8 cellular contexts compared by ENCODE assay signal in the genomic region with DNA sequence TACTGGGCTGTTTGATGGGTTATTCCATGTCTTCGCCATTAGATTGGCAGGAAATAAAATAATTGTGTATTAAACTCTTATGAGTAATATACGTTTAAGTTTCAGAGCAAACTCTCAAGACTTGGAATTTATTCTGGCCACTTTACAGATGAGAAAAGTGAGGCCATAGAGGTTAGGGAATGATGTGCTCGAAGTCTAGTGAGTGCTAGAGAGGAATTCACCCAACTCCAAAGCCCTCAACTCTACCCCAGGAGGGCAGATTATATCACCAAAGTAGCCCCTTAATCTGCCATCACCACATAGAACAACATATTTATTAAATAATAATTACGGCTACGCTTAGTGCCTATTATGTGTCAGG. TPM values are rescaled to one million over a fixed set of nuclear protein-coding genes. Genes with fewer than 3 reads are reported as not detected.
A peak's percentile ranks its signal among the peaks of the same experiment; 100 is the strongest.
DNase-seq lines count a peak whose midpoint lies in the region; ATAC-seq and TF ChIP-seq lines count a peak whose summit lies in the region.

No MANE protein-coding gene starts in this region.

- no peak for ATAC-seq in HG02885 (IDR thresholded peaks at IDR 0.05; ENCODE audit: poor library complexity, unreplicated experiment)
- ATAC-seq in HG03196 (IDR thresholded peaks at IDR 0.05; ENCODE audit: unreplicated experiment): no peak

- TF ChIP-seq RAD21 in neural cell (conservative IDR thresholded peaks at IDR 0.05): no peak

- H3K9me3 ChIP-seq in NT2/D1 (ENCODE audit: insufficient read depth, low read length): no peaks in the 10 kb centered on the region
- no peaks in the 10 kb centered on the region for H3K9me3 ChIP-seq in effector memory CD4-positive, alpha-beta T cell (ENCODE audit: control insufficient read depth, low read length)
- H3K9me3 ChIP-seq in neural cell (ENCODE audit: low read length): no peaks in the 10 kb centered on the region

- H3K4me1 ChIP-seq in NT2/D1 (ENCODE audit: insufficient read depth, insufficient read length): no peaks in the 10 kb centered on the region
- H3K4me1 ChIP-seq in effector memory CD4-positive, alpha-beta T cell (ENCODE audit: control insufficient read depth, insufficient read depth, low read length, poor library complexity, severe bottlenecking): peaks cover 6% of the 10 kb centered on the region

- no peaks in the 10 kb centered on the region for H3K27me3 ChIP-seq in NT2/D1 (ENCODE audit: insufficient read depth, insufficient read length)
- no peaks in the 10 kb centered on the region for H3K27me3 ChIP-seq in effector memory CD4-positive, alpha-beta T cell (replicated peaks; ENCODE audit: control insufficient read depth, insufficient read depth, low read length, poor library complexity, severe bottlenecking)
- H3K27me3 ChIP-seq in neural cell (ENCODE audit: insufficient read depth, low read depth, low read length): no peaks in the 10 kb centered on the region

- no peaks in the 10 kb centered on the region for H4K20me1 ChIP-seq in neural cell (ENCODE audit: insufficient read depth)

- TF ChIP-seq CTCF in C4-2B (conservative IDR thresholded peaks at IDR 0.05) (no peak), neural cell (IDR thresholded peaks at IDR 0.05; ENCODE audit: poor library complexity, severe bottlenecking) (no peak)

- H3K27ac ChIP-seq in C4-2B (peak overlapping the region; percentile 92), neural cell (ENCODE audit: low read length) (peak overlapping the region; percentile 74)
- peak overlapping the region; percentile 92 for H3K27ac ChIP-seq in effector memory CD4-positive, alpha-beta T cell (ENCODE audit: insufficient read depth, low read length, poor library complexity, severe bottlenecking)

- no peaks in the 10 kb centered on the region for H3F3A ChIP-seq in neural cell (ENCODE audit: insufficient read depth, low read length, poor library complexity, severe bottlenecking)

- H3K9ac ChIP-seq in NT2/D1 (ENCODE audit: insufficient read length, low read depth) (peak overlapping the region; percentile 72), neural cell (ENCODE audit: low read length) (peak overlapping the region; percentile 93)

- H2AFZ ChIP-seq in neural cell (ENCODE audit: low read depth, low read length): peak overlapping the region; percentile 96

- H3K4me3 ChIP-seq in NT2/D1 (ENCODE audit: insufficient read length, low read depth) (peak overlapping the region; percentile 92), neural cell (ENCODE audit: low read length) (peak overlapping the region; percentile 90)
- H3K4me3 ChIP-seq in effector memory CD4-positive, alpha-beta T cell (ENCODE audit: insufficient read depth, low read depth, low read length, poor library complexity, severe bottlenecking): peak overlapping the region; percentile 96

- TF ChIP-seq EP300 in neural cell (conservative IDR thresholded peaks at IDR 0.05; ENCODE audit: poor library complexity, severe bottlenecking): no peak

- peak overlapping the region; percentile 70 for H3K4me2 ChIP-seq in neural cell (ENCODE audit: low read length)

- H3K36me3 ChIP-seq in NT2/D1 (ENCODE audit: insufficient read depth, insufficient read length, low read length) (peaks cover 9% of the 10 kb centered on the region), neural cell (ENCODE audit: insufficient read depth, low read length) (no peaks in the 10 kb centered on the region)
- peaks cover 4% of the 10 kb centered on the region for H3K36me3 ChIP-seq in effector memory CD4-positive, alpha-beta T cell (ENCODE audit: control insufficient read depth, insufficient read depth, low read length)

- DNase-seq in NT2/D1 (ENCODE audit: low read depth, low spot score): no peak
- DNase-seq in effector memory CD4-positive, alpha-beta T cell: no peak
- no peak for DNase-seq in NCI-H1092 (lab: John Stamatoyannopoulos, UW)
- no peak for DNase-seq in DMS114 treated with DMSO at 0.1 percent for 48 hours (lab: John Stamatoyannopoulos, UW; ENCODE audit: unreplicated experiment)

- H3K9me2 ChIP-seq in neural cell (ENCODE audit: insufficient read depth, low read length): no peaks in the 10 kb centered on the region

- peaks cover 37% of the 10 kb centered on the region for H3K79me2 ChIP-seq in neural cell (replicated peaks; ENCODE audit: insufficient read depth, low read length)

TF ChIP-seq in neural cell, 6 proteins besides CTCF, POLR2A, EP300 and RAD21:
- no peak for TF ChIP-seq MXI1 (conservative IDR thresholded peaks at IDR 0.05; ENCODE audit: poor library complexity, severe bottlenecking)

RNA-seq across cellular contexts. Expression of a gene that starts 0.4 kb away (rescaled TPM):
- polyA plus RNA-seq in neural cell: 13.5 TPM in 2 replicates
- 26.8 and 27.4 TPM in 2 replicates for polyA minus RNA-seq in neural cell

RNA-seq across cellular contexts. Expression of a gene that starts 22.4 kb away (rescaled TPM):
- polyA plus RNA-seq in neural cell: 54.2 and 67.1 TPM in 2 replicates
- polyA minus RNA-seq in neural cell: 41.1 and 41.9 TPM in 2 replicates

RNA-seq across cellular contexts. Expression of a gene that starts 44.0 kb away (rescaled TPM):
- 0.52 and 1.3 TPM in 2 replicates for polyA plus RNA-seq in neural cell
- polyA minus RNA-seq in neural cell: 1.7 and 2.7 TPM in 2 replicates
